9 cellular contexts compared by ENCODE assay signal in the genomic region with DNA sequence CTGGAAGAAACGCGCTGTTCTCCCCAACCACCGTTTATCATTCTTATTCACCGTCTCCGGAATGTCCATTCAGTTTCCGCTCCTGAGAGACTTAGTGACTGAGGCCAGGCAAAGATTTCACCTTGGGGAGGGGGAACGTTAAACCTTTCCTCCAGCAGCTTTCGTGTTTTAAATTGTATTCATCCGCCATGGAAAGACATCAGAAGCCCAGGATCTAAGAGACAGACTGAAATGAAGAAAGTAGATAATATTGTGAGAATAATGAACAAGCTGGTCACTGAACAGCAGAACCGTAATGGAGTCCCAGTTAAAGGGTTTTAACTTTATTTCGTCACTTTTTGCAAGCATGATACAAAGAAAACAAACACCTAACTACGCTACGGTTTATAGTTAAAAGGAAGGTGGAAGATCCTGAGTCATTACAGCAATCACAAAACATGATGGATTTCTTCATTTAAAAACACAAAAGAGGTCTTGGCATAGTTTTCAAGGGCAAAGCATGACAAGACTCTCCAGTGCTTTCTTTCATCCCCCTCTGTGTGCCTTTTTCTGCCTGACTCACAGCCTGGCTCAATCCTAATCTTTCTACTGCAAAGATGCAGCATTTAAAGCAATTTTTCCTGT. TPM values are rescaled to one million over a fixed set of nuclear protein-coding genes. Genes with fewer than 3 reads are reported as not detected.
DNase-seq lines count a peak whose midpoint lies in the region; ATAC-seq and TF ChIP-seq lines count a peak whose summit lies in the region.
"Had no signal": no experiment of that assay in that cellular context is flagged by ENCODE, and none has a peak within 500 bp of the region (broad histone marks: within the 10 kb centered on the region; RNA-seq: fewer than 3 reads in every experiment).

No MANE protein-coding gene starts in this region.

- no peak for TF ChIP-seq POLR2A in adrenal gland (IDR thresholded peaks at IDR 0.05)

- CTCF ChIA-PET in HEK293 (lab: Yijun Ruan, JAX): interaction anchor here (1.0 to 1.8 kb wide), 2 partner anchors 10 to 61 kb away, joined by 4 to 8 read pairs; no protein-coding TSS in a partner anchor

- 0 to 2% (median 1%) methylated on average over 11 to 13 of the region's 13 CpGs for WGBS in adrenal gland, 4 donors

- peak overlapping the region; percentile 98 for H3K4me3 ChIP-seq in HEK293 (ENCODE audit: low read depth, low read length)
- peak overlapping the region in 3 of 4 donors; percentile 34 to 85 (median 70) for H3K4me3 ChIP-seq in adrenal gland
- peak overlapping the region; percentile 83 for H3K4me3 ChIP-seq in iPS-18c (ENCODE audit: insufficient read depth, low read depth, low read length)

- peak overlapping the region; percentile 95 to 98 for H3K4me3 Mint-ChIP-seq in CD14-positive monocyte
- H3K4me3 Mint-ChIP-seq in stimulated activated naive B cell treated with anti-CD40 and anti-IgM and Interleukin-4, amounts not matched to agents 10 μg/mL and 1 μg/mL and 100 μg/mL, for 72 hours: peak overlapping the region; percentile 86 to 91

- H3K4me1 Mint-ChIP-seq in CD14-positive monocyte: peaks cover 37% of the 10 kb centered on the region
- H3K4me1 Mint-ChIP-seq in stimulated activated naive B cell treated with anti-CD40 and anti-IgM and Interleukin-4, amounts not matched to agents 10 μg/mL and 1 μg/mL and 100 μg/mL, for 72 hours: peaks cover 23 to 44% of the 10 kb centered on the region in 2 donors

- H3K36me3 ChIP-seq in HEK293 (ENCODE audit: control insufficient read depth in 2 of 2, insufficient read depth in 1 of 2, low read length in 2 of 2) (no peaks in the 10 kb centered on the region), adrenal gland (replicated peaks in 1 of 2) (no peaks in the 10 kb centered on the region)

- H3K4me1 ChIP-seq in HEK293 (ENCODE audit: control insufficient read depth, insufficient read depth, low read length) (peaks cover 12% of the 10 kb centered on the region), adrenal gland (replicated peaks in 1 of 2) (peaks cover 17 to 36% of the 10 kb centered on the region in 2 donors)

- DNase-seq in CD14-positive monocyte (ENCODE audit: low spot score) (no peak), adrenal gland (peak; percentile 51 to 82 (median 68)), NCI-H1048 (lab: John Stamatoyannopoulos, UW) (no peak), DMS114 treated with DMSO at 0.1 percent for 48 hours (lab: John Stamatoyannopoulos, UW; ENCODE audit: unreplicated experiment) (no peak)
- no peak for DNase-seq in stimulated activated naive B cell treated with anti-CD40 and anti-IgM and Interleukin-4, amounts not matched to agents 10 μg/mL and 1 μg/mL and 100 μg/mL, for 72 hours

- peaks cover 0 to 3% (median 3%) of the 10 kb centered on the region in 3 donors for H3K27me3 Mint-ChIP-seq in CD14-positive monocyte (ENCODE audit: low read depth in 3 of 3)
- H3K27me3 Mint-ChIP-seq in stimulated activated naive B cell treated with anti-CD40 and anti-IgM and Interleukin-4, amounts not matched to agents 10 μg/mL and 1 μg/mL and 100 μg/mL, for 72 hours: peaks cover 0 to 5% of the 10 kb centered on the region in 2 donors

- H3K27ac ChIP-seq in HEK293 (ENCODE audit: extremely low read depth, low read depth, low read length): peak overlapping the region; percentile 76
- peak overlapping the region; percentile 94 to 99 (median 96) for H3K27ac ChIP-seq in adrenal gland

- POLR2A ChIA-PET in HEK293 (lab: Yijun Ruan, JAX): interaction anchor here (0.5 to 1.6 kb wide), 10 partner anchors 10 to 380 kb away, joined by 3 to 11 read pairs (median 3); a partner anchor contains a TSS

- intact Hi-C loops in CD14-positive monocyte (cut with micrococcal nuclease): loop anchor here in 1 of 2 donors (5.0 kb wide), 1 partner anchor 119 kb away; a partner anchor contains a TSS
- intact Hi-C loops in adrenal gland (cut with DNase I): no loop called here

- H3K9me3 ChIP-seq in HEK293 (ENCODE audit: control insufficient read depth, insufficient read depth, low read depth, low read length) (no peaks in the 10 kb centered on the region), adrenal gland (replicated peaks in 1 of 3) (no peaks in the 10 kb centered on the region), iPS-18c (ENCODE audit: control insufficient read depth, insufficient read depth, low read length) (peaks cover 2% of the 10 kb centered on the region)

- no peak for TF ChIP-seq CTCF in CD14-positive monocyte (IDR thresholded peaks at IDR 0.05)
- no peak for TF ChIP-seq CTCF in HEK293 (tag by site-specific recombination; IDR thresholded peaks at IDR 0.05)
- no peak for TF ChIP-seq CTCF in adrenal gland (IDR thresholded peaks at IDR 0.05)

- H3K27ac Mint-ChIP-seq in CD14-positive monocyte: peak overlapping the region; percentile 89 to 97 (median 93)
- peak overlapping the region; percentile 94 for H3K27ac Mint-ChIP-seq in stimulated activated naive B cell treated with anti-CD40 and anti-IgM and Interleukin-4, amounts not matched to agents 10 μg/mL and 1 μg/mL and 100 μg/mL, for 72 hours

- peaks cover 0 to 2% (median 0%) of the 10 kb centered on the region in 7 donors for H3K9me3 Mint-ChIP-seq in CD14-positive monocyte
- H3K9me3 Mint-ChIP-seq in stimulated activated naive B cell treated with anti-CD40 and anti-IgM and Interleukin-4, amounts not matched to agents 10 μg/mL and 1 μg/mL and 100 μg/mL, for 72 hours: no peaks in the 10 kb centered on the region

- H3K27me3 ChIP-seq in adrenal gland: no peaks in the 10 kb centered on the region

- H3K36me3 Mint-ChIP-seq in CD14-positive monocyte: peaks cover under 1 to 1% of the 10 kb centered on the region in 2 donors
- peaks cover 0 to 4% of the 10 kb centered on the region in 2 donors for H3K36me3 Mint-ChIP-seq in stimulated activated naive B cell treated with anti-CD40 and anti-IgM and Interleukin-4, amounts not matched to agents 10 μg/mL and 1 μg/mL and 100 μg/mL, for 72 hours

- no peak for ATAC-seq in stimulated activated naive B cell treated with anti-CD40 and anti-IgM and Interleukin-4, amounts not matched to agents 10 μg/mL and 1 μg/mL and 100 μg/mL, for 72 hours (replicated peaks)
- no peak for ATAC-seq in HG03196 (IDR thresholded peaks at IDR 0.05; ENCODE audit: unreplicated experiment)

TF ChIP-seq in HEK293, 187 proteins besides CTCF, POLR2A, EP300 and RAD21 (continues in another document):
- TF ChIP-seq ZNF266 (tag by site-specific recombination; IDR thresholded peaks at IDR 0.05; ENCODE audit: low read depth): no peak
- TF ChIP-seq ZNF529 (tag by site-specific recombination; IDR thresholded peaks at IDR 0.05; ENCODE audit: insufficient replicate concordance): no peak
- 0 out of 2 replicates have a peak, but pooled peaks have one; percentile 35 for TF ChIP-seq SCRT2 (tag by site-specific recombination; IDR thresholded peaks at IDR 0.05)
- TF ChIP-seq ZNF610 (tag by site-specific recombination; IDR thresholded peaks at IDR 0.05; ENCODE audit: borderline replicate concordance): peak; percentile 84
- no peak for TF ChIP-seq ZBTB1 (tag by site-specific recombination; IDR thresholded peaks at IDR 0.05)
- TF ChIP-seq ZNF169 (tag by site-specific recombination; IDR thresholded peaks at IDR 0.05): no peak
- TF ChIP-seq ZNF558 (tag by site-specific recombination; IDR thresholded peaks at IDR 0.05): peak; percentile 35; the same call in 1 of the 2 replicates
- 0 out of 2 replicates have a peak, but pooled peaks have one; percentile 24 for TF ChIP-seq MZF1 (tag by site-specific recombination; IDR thresholded peaks at IDR 0.05; ENCODE audit: borderline replicate concordance)
- TF ChIP-seq ZXDB (tag by site-specific recombination; IDR thresholded peaks at IDR 0.05): peak; percentile 28; the same call in 1 of the 2 replicates
- no peak for TF ChIP-seq BCL11B (tag by site-specific recombination; IDR thresholded peaks at IDR 0.05; ENCODE audit: low read depth)
- no peak for TF ChIP-seq ZNF239 (tag by site-specific recombination; IDR thresholded peaks at IDR 0.05)
- TF ChIP-seq SCRT1 (tag by site-specific recombination; IDR thresholded peaks at IDR 0.05; ENCODE audit: borderline replicate concordance): 0 out of 2 replicates have a peak, but pooled peaks have one; percentile 6
- 0 out of 2 replicates have a peak, but pooled peaks have one; percentile 31 for TF ChIP-seq TRIM28 (IDR thresholded peaks at IDR 0.05; ENCODE audit: borderline replicate concordance, low read length)
- TF ChIP-seq ZNF366 (tag by site-specific recombination; conservative IDR thresholded peaks at IDR 0.05): peak; percentile 72
- peak; percentile 83 for TF ChIP-seq ZFP37 (tag by site-specific recombination; IDR thresholded peaks at IDR 0.05)
- 0 out of 2 replicates have a peak, but pooled peaks have one; percentile 62 for TF ChIP-seq ZNF24 (tag by site-specific recombination; IDR thresholded peaks at IDR 0.05)
- 0 out of 2 replicates have a peak, but pooled peaks have one; percentile 10 for TF ChIP-seq OSR2 (tag by site-specific recombination; IDR thresholded peaks at IDR 0.05)
- TF ChIP-seq REPIN1 (tag by site-specific recombination; IDR thresholded peaks at IDR 0.05; ENCODE audit: low read depth): peak; percentile 91; the same call in 1 of the 2 replicates
- peak; percentile 83 for TF ChIP-seq PRDM1 (tag by site-specific recombination; IDR thresholded peaks at IDR 0.05)
- peak; percentile 63; the same call in 1 of the 2 replicates for TF ChIP-seq ZNF391 (tag by site-specific recombination; IDR thresholded peaks at IDR 0.05; ENCODE audit: borderline replicate concordance, low read depth)
- TF ChIP-seq, protein P1, sequence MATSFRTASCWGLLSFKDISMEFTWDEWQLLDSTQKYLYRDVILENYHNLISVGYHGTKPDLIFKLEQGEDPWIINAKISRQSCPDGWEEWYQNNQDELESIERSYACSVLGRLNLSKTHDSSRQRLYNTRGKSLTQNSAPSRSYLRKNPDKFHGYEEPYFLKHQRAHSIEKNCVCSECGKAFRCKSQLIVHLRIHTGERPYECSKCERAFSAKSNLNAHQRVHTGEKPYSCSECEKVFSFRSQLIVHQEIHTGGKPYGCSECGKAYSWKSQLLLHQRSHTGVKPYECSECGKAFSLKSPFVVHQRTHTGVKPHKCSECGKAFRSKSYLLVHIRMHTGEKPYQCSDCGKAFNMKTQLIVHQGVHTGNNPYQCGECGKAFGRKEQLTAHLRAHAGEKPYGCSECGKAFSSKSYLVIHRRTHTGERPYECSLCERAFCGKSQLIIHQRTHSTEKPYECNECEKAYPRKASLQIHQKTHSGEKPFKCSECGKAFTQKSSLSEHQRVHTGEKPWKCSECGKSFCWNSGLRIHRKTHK (tag by site-specific recombination; IDR thresholded peaks at IDR 0.05): no peak
- no peak for TF ChIP-seq MYNN (tag by site-specific recombination; IDR thresholded peaks at IDR 0.05; ENCODE audit: borderline replicate concordance)

RNA-seq across cellular contexts. Expression of a gene that starts 0.6 kb away (rescaled TPM):
- polyA plus RNA-seq in CD14-positive monocyte: under 1 TPM; 0.52 to 0.81 TPM
- total RNA-seq in adrenal gland: 10 to 100 TPM in 4 of 8 donors, 1 to 10 TPM in 4; 6.7 to 29.2 (median 11.2) TPM
- polyA plus RNA-seq in adrenal gland: 10 to 100 TPM; 10.4 to 19.2 (median 13.5) TPM

RNA-seq across cellular contexts. Expression of a gene that starts 59.1 kb away (rescaled TPM):
- not detected for polyA plus RNA-seq in CD14-positive monocyte
- total RNA-seq in adrenal gland: 1 to 10 TPM in 3 of 8 donors, under 1 TPM in 2, not detected in 3; 0.15 to 2.6 (median 1.2) TPM
- polyA plus RNA-seq in adrenal gland: 1 to 10 TPM; 1.3 to 4.2 (median 3.5) TPM
- total RNA-seq: SK-MEL-5 had no signal

Comparison
In these comparisons a context has a peak if more than half of its experiments do, and no peak if none do; other contexts are left out.
1. DNase-seq: peak in adrenal gland (7 of 7); none in CD14-positive monocyte (single experiment), stimulated activated naive B cell treated with anti-CD40 and anti-IgM and Interleukin-4, amounts not matched to agents 10 μg/mL and 1 μg/mL and 100 μg/mL, for 72 hours (single experiment), NCI-H1048 (single experiment) and DMS114 treated with DMSO at 0.1 percent for 48 hours (single experiment).
2. RNA of a gene that starts 0.6 kb away (polyA plus RNA-seq): 10.4 to 19.2 TPM in adrenal gland; 0.52 to 0.81 TPM in CD14-positive monocyte; every median in the first group is over 4 times any median in the second.
3. Peak in every context shown above with its lines, with median percentiles within 50 percentile points of each other: H3K4me3 ChIP-seq.